In the genomic region with DNA sequence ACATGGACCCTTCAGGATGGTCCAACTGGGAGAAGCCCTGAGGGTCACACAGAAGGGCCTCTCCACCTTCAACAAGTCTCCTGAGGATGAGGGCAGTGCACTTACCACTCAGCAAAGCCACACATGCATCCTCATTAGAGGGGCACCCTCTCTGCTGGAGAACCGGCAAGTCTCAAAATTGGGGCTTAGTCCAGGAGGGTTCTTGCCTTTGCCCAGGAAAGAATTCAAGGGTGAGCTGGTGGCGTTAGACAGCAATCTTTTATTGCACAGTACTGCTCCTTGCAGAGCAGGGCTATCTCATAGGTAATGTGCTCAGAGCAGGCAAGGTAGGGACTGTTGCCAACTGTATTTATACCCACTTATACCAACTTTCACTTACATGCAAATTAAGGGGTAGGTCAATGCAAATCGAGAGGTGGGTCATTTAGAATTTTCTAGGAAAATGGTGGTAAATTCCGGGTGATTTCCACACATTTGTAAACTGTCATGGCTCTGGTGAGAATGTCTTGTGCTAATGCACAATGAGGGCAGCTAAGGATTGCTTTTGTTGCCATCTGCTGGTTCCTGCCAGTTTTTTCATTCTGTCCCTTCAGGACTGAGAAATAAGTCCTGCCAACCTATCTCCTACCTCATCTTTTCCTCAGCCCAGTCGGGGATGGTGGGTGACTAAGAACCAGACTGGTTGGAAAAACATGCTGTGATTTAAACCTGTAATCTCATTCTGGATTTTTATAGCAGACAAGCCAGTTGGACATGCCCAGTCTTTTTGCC, we compare ENCODE assay signal across 2 cellular contexts.
TF ChIP-seq lines count a peak whose summit lies in the region.

No MANE protein-coding gene starts in this region.

TF ChIP-seq in K562, 482 proteins besides CTCF, POLR2A, EP300 and RAD21 (continues in another document):
- no peak for TF ChIP-seq ZKSCAN1 (IDR thresholded peaks at IDR 0.05; ENCODE audit: low read depth, low read length)
- no peak for TF ChIP-seq TCF3 (CRISPR knock-in tag; IDR thresholded peaks at IDR 0.05)
- TF ChIP-seq ZNF232 (CRISPR knock-in tag; IDR thresholded peaks at IDR 0.05), result no peak
- no peak for TF ChIP-seq ZNF699 (CRISPR knock-in tag; IDR thresholded peaks at IDR 0.05; ENCODE audit: insufficient replicate concordance)
- TF ChIP-seq ZNF644 (tag; IDR thresholded peaks at IDR 0.05; ENCODE audit: low read depth), result no peak
- no peak for TF ChIP-seq ZNF184 (CRISPR knock-in tag; IDR thresholded peaks at IDR 0.05)
- no peak for TF ChIP-seq MTA3 (IDR thresholded peaks at IDR 0.05; ENCODE audit: borderline replicate concordance)
- TF ChIP-seq MBD2 (IDR thresholded peaks at IDR 0.05; ENCODE audit: borderline replicate concordance, low read depth), result no peak
- no peak for TF ChIP-seq CBX5 (IDR thresholded peaks at IDR 0.05; ENCODE audit: borderline replicate concordance, low read depth)
- no peak for TF ChIP-seq ZFPM2 (CRISPR knock-in tag; IDR thresholded peaks at IDR 0.05)
- no peak for TF ChIP-seq EZH2 (IDR thresholded peaks at IDR 0.05; ENCODE audit: borderline replicate concordance, low read depth, low read length)
- TF ChIP-seq HMBOX1 (IDR thresholded peaks at IDR 0.05), result peak; percentile 84
- TF ChIP-seq PHF21A (IDR thresholded peaks at IDR 0.05; ENCODE audit: borderline replicate concordance, low read depth), result no peak
- TF ChIP-seq, protein P1, sequence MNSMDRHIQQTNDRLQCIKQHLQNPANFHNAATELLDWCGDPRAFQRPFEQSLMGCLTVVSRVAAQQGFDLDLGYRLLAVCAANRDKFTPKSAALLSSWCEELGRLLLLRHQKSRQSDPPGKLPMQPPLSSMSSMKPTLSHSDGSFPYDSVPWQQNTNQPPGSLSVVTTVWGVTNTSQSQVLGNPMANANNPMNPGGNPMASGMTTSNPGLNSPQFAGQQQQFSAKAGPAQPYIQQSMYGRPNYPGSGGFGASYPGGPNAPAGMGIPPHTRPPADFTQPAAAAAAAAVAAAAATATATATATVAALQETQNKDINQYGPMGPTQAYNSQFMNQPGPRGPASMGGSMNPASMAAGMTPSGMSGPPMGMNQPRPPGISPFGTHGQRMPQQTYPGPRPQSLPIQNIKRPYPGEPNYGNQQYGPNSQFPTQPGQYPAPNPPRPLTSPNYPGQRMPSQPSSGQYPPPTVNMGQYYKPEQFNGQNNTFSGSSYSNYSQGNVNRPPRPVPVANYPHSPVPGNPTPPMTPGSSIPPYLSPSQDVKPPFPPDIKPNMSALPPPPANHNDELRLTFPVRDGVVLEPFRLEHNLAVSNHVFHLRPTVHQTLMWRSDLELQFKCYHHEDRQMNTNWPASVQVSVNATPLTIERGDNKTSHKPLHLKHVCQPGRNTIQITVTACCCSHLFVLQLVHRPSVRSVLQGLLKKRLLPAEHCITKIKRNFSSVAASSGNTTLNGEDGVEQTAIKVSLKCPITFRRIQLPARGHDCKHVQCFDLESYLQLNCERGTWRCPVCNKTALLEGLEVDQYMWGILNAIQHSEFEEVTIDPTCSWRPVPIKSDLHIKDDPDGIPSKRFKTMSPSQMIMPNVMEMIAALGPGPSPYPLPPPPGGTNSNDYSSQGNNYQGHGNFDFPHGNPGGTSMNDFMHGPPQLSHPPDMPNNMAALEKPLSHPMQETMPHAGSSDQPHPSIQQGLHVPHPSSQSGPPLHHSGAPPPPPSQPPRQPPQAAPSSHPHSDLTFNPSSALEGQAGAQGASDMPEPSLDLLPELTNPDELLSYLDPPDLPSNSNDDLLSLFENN (IDR thresholded peaks at IDR 0.05; ENCODE audit: low read depth in 2 of 2, low read length in 2 of 2), result no peak
- peak; percentile 34; the same call in 1 of the 2 replicates for TF ChIP-seq ZNF766 (CRISPR knock-in tag; conservative IDR thresholded peaks at IDR 0.05)
- TF ChIP-seq HDAC1 (IDR thresholded peaks at IDR 0.05), result no peak
- TF ChIP-seq PHF8 (IDR thresholded peaks at IDR 0.05; ENCODE audit: borderline replicate concordance, low read length), result no peak
- TF ChIP-seq, protein P2, sequence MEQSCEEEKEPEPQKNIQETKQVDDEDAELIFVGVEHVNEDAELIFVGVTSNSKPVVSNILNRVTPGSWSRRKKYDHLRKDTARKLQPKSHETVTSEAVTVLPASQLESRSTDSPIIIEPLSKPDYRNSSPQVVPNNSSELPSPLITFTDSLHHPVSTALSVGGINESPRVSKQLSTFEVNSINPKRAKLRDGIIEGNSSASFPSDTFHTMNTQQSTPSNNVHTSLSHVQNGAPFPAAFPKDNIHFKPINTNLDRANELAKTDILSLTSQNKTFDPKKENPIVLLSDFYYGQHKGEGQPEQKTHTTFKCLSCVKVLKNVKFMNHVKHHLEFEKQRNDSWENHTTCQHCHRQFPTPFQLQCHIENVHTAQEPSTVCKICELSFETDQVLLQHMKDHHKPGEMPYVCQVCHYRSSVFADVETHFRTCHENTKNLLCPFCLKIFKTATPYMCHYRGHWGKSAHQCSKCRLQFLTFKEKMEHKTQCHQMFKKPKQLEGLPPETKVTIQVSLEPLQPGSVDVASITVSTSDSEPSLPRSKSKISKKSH (CRISPR knock-in tag; IDR thresholded peaks at IDR 0.05), result no peak
- TF ChIP-seq ZNF197 (CRISPR knock-in tag; IDR thresholded peaks at IDR 0.05; ENCODE audit: low read depth), result no peak
- TF ChIP-seq E2F6 (IDR thresholded peaks at IDR 0.05; ENCODE audit: borderline replicate concordance in 1 of 2, extremely low read depth in 1 of 2, insufficient read depth in 1 of 2, insufficient read length in 1 of 2, low read depth in 1 of 2, low read length in 1 of 2, poor library complexity in 1 of 2, severe bottlenecking in 1 of 2), result no peak
- TF ChIP-seq ZKSCAN3 (CRISPR knock-in tag; IDR thresholded peaks at IDR 0.05), result no peak
- TF ChIP-seq PML (IDR thresholded peaks at IDR 0.05; ENCODE audit: low read length), result peak; percentile 51; the same call in 1 of the 2 replicates
- no peak for TF ChIP-seq ATF7 (IDR thresholded peaks at IDR 0.05)

TF ChIP-seq in HepG2, 621 proteins besides CTCF, POLR2A, EP300 and RAD21:
- TF ChIP-seq ZNF720 (CRISPR knock-in tag; IDR thresholded peaks at IDR 0.05), result no peak
- peak; percentile 95; the same call in 1 of the 2 replicates for TF ChIP-seq ZNF576 (CRISPR knock-in tag; IDR thresholded peaks at IDR 0.05)
- TF ChIP-seq IKZF4 (CRISPR knock-in tag; IDR thresholded peaks at IDR 0.05; ENCODE audit: borderline replicate concordance, low read depth, not compliant biosample characterization), result no peak
- no peak for TF ChIP-seq FOXP1 (IDR thresholded peaks at IDR 0.05)
- TF ChIP-seq FOXP1 (CRISPR knock-in tag; IDR thresholded peaks at IDR 0.05), result no peak
- TF ChIP-seq BRCA1 (CRISPR knock-in tag; IDR thresholded peaks at IDR 0.05), result no peak
- no peak for TF ChIP-seq PHF20 (CRISPR knock-in tag; IDR thresholded peaks at IDR 0.05)
- TF ChIP-seq MEIS2 (CRISPR knock-in tag; IDR thresholded peaks at IDR 0.05), result no peak
- no peak for TF ChIP-seq ZNF570 (CRISPR knock-in tag; IDR thresholded peaks at IDR 0.05; ENCODE audit: borderline replicate concordance)
- TF ChIP-seq SMC3 (IDR thresholded peaks at IDR 0.05; ENCODE audit: low read length), result peak; percentile 6; the same call in 1 of the 2 replicates
- no peak for TF ChIP-seq HNF4G (IDR thresholded peaks at IDR 0.05; ENCODE audit: borderline replicate concordance, low read depth, low read length)
- TF ChIP-seq HNF4G (CRISPR knock-in tag; IDR thresholded peaks at IDR 0.05; ENCODE audit: borderline replicate concordance, low read depth), result no peak
- TF ChIP-seq ZFX (CRISPR knock-in tag; IDR thresholded peaks at IDR 0.05; ENCODE audit: low read depth), result no peak
- TF ChIP-seq ZNF780A (CRISPR knock-in tag; IDR thresholded peaks at IDR 0.05), result no peak
- peak; percentile 96 for TF ChIP-seq ZNF614 (CRISPR knock-in tag; IDR thresholded peaks at IDR 0.05; ENCODE audit: borderline replicate concordance)
- no peak for TF ChIP-seq ZNF839 (CRISPR knock-in tag; IDR thresholded peaks at IDR 0.05; ENCODE audit: borderline replicate concordance)
- TF ChIP-seq, protein P3, sequence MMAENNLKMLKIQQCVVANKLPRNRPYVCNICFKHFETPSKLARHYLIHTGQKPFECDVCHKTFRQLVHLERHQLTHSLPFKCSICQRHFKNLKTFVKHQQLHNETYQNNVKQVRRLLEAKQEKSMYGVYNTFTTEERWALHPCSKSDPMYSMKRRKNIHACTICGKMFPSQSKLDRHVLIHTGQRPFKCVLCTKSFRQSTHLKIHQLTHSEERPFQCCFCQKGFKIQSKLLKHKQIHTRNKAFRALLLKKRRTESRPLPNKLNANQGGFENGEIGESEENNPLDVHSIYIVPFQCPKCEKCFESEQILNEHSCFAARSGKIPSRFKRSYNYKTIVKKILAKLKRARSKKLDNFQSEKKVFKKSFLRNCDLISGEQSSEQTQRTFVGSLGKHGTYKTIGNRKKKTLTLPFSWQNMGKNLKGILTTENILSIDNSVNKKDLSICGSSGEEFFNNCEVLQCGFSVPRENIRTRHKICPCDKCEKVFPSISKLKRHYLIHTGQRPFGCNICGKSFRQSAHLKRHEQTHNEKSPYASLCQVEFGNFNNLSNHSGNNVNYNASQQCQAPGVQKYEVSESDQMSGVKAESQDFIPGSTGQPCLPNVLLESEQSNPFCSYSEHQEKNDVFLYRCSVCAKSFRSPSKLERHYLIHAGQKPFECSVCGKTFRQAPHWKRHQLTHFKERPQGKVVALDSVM (CRISPR knock-in tag; IDR thresholded peaks at IDR 0.05), result no peak
- peak; percentile 41 for TF ChIP-seq STAG1 (CRISPR knock-in tag; IDR thresholded peaks at IDR 0.05)
- TF ChIP-seq GATAD2A (CRISPR knock-in tag; IDR thresholded peaks at IDR 0.05), result no peak
- TF ChIP-seq FOXC1 (CRISPR knock-in tag; IDR thresholded peaks at IDR 0.05; ENCODE audit: borderline replicate concordance), result no peak
- TF ChIP-seq ZNF879 (CRISPR knock-in tag; IDR thresholded peaks at IDR 0.05), result no peak
- no peak for TF ChIP-seq GPN1 (CRISPR knock-in tag; IDR thresholded peaks at IDR 0.05; ENCODE audit: borderline replicate concordance)
- TF ChIP-seq ZNF878 (CRISPR knock-in tag; IDR thresholded peaks at IDR 0.05), result no peak
- TF ChIP-seq RELA (CRISPR knock-in tag; IDR thresholded peaks at IDR 0.05), result no peak
- no peak for TF ChIP-seq ATM (IDR thresholded peaks at IDR 0.05; ENCODE audit: borderline replicate concordance)
- no peak for TF ChIP-seq ZC3H4 (CRISPR knock-in tag; IDR thresholded peaks at IDR 0.05; ENCODE audit: borderline replicate concordance)
- no peak for TF ChIP-seq ADNP (CRISPR knock-in tag; IDR thresholded peaks at IDR 0.05)
- no peak for TF ChIP-seq ZNF124 (CRISPR knock-in tag; IDR thresholded peaks at IDR 0.05)
- no peak for TF ChIP-seq ZNF607 (CRISPR knock-in tag; IDR thresholded peaks at IDR 0.05; ENCODE audit: borderline replicate concordance)
- no peak for TF ChIP-seq AKNA (CRISPR knock-in tag; IDR thresholded peaks at IDR 0.05; ENCODE audit: borderline replicate concordance)
- TF ChIP-seq TEAD2 (CRISPR knock-in tag; IDR thresholded peaks at IDR 0.05), result no peak
